ENCODE assay signal across 9 cellular contexts in genomic region chr10:26481914-26482550, GRCh38. TPM values are rescaled to one million over a fixed set of nuclear protein-coding genes. Genes with fewer than 3 reads are reported as not detected.
A peak's percentile ranks its signal among the peaks of the same experiment; 100 is the strongest.
DNase-seq lines count a peak whose midpoint lies in the region; ATAC-seq and TF ChIP-seq lines count a peak whose summit lies in the region.
"Had no signal": no experiment of that assay in that cellular context is flagged by ENCODE, and none has a peak within 500 bp of the region (broad histone marks: within the 10 kb centered on the region; RNA-seq: fewer than 3 reads in every experiment).

No MANE protein-coding gene starts in this region.

- CTCF ChIA-PET in activated CD4-positive, alpha-beta memory T cell treated with anti-CD3 and anti-CD28 coated beads, Interleukin-2, amount 10 ng/mL, durations not matched to agents 7 days and 5 days (lab: Charles Lee), result interaction anchor here (1.4 kb wide), 1 partner anchor 147 kb away, joined by 3 read pairs; no protein-coding TSS in a partner anchor

- H3K4me3 Mint-ChIP-seq in activated CD4-positive, alpha-beta memory T cell treated with anti-CD3 and anti-CD28 coated beads, Interleukin-2, amount 10 ng/mL, durations not matched to agents 7 days and 5 days, result peak overlapping the region; percentile 49

- H3K4me1 ChIP-seq in BE2C, result no peaks in the 10 kb centered on the region

- no peaks in the 10 kb centered on the region for H3K9me3 ChIP-seq in BE2C

- TF ChIP-seq CTCF in BE2C (IDR thresholded peaks at IDR 0.05; ENCODE audit: low read depth, low read length), result no peak

- ATAC-seq in HG03432 (IDR thresholded peaks at IDR 0.05; ENCODE audit: unreplicated experiment), result peak; percentile 54
- ATAC-seq: K562 had no signal

- H3K27ac Mint-ChIP-seq in activated CD4-positive, alpha-beta memory T cell treated with anti-CD3 and anti-CD28 coated beads, Interleukin-2, amount 10 ng/mL, durations not matched to agents 7 days and 5 days, result peak overlapping the region; percentile 90

- no peaks in the 10 kb centered on the region for H3K27me3 Mint-ChIP-seq in activated CD4-positive, alpha-beta memory T cell treated with anti-CD3 and anti-CD28 coated beads, Interleukin-2, amount 10 ng/mL, durations not matched to agents 7 days and 5 days

- no peaks in the 10 kb centered on the region for H3K36me3 ChIP-seq in BE2C

- H3K36me3 Mint-ChIP-seq in activated CD4-positive, alpha-beta memory T cell treated with anti-CD3 and anti-CD28 coated beads, Interleukin-2, amount 10 ng/mL, durations not matched to agents 7 days and 5 days (ENCODE audit: low read depth), result peaks cover 36% of the 10 kb centered on the region

- intact Hi-C loops in cardiac septum (cut with DNase I), result no loop called here

- H3K27me3 ChIP-seq in BE2C, result no peaks in the 10 kb centered on the region

- no peaks in the 10 kb centered on the region for H3K9me3 Mint-ChIP-seq in activated CD4-positive, alpha-beta memory T cell treated with anti-CD3 and anti-CD28 coated beads, Interleukin-2, amount 10 ng/mL, durations not matched to agents 7 days and 5 days

- no peak overlapping the region for H3K4me3 ChIP-seq in BE2C (ENCODE audit: low read depth, low read length)
- H3K4me3 ChIP-seq: K562 had no signal

- peak in 5 of 6 experiments; percentile 34 to 85 (median 82) for DNase-seq in stimulated activated naive CD4-positive, alpha-beta T cell (lab: John Stamatoyannopoulos, UW)
- DNase-seq in stimulated activated naive CD4-positive, alpha-beta T cell treated with Interleukin-2 at 50 U/mL for 16 hours (lab: John Stamatoyannopoulos, UW), result no peak
- DNase-seq in activated CD4-positive, alpha-beta memory T cell treated with anti-CD3 and anti-CD28 coated beads, Interleukin-2, amount 10 ng/mL, durations not matched to agents 7 days and 5 days, result peak; percentile 51
- DNase-seq in BE2C (no peak), GOT3 (lab: John Stamatoyannopoulos, UW) (no peak), ecto neural progenitor cell (ENCODE audit: low spot score) (no peak), cardiac septum (ENCODE audit: low spot score) (no peak)

- POLR2A ChIA-PET in activated CD4-positive, alpha-beta memory T cell treated with anti-CD3 and anti-CD28 coated beads, Interleukin-2, amount 10 ng/mL, durations not matched to agents 7 days and 5 days (lab: Charles Lee), result interaction anchor here (0.8 to 5.3 kb wide), 6 partner anchors 11 to 43 kb away, joined by 3 to 57 read pairs (median 5); partner anchors contain the start of gene APBB1IP

- H3K4me1 Mint-ChIP-seq in activated CD4-positive, alpha-beta memory T cell treated with anti-CD3 and anti-CD28 coated beads, Interleukin-2, amount 10 ng/mL, durations not matched to agents 7 days and 5 days, result peaks cover 76% of the 10 kb centered on the region

RNA-seq across cellular contexts. Expression of gene APBB1IP, which starts 43.9 kb away (rescaled TPM):
- 10 to 100 TPM; 80.9 to 82.2 TPM for total RNA-seq in activated CD4-positive, alpha-beta memory T cell treated with anti-CD3 and anti-CD28 coated beads, Interleukin-2, amount 10 ng/mL, durations not matched to agents 7 days and 5 days
- polyA plus RNA-seq in BE2C (2012; ENCODE audit: insufficient read depth, insufficient read length, low read depth), result not detected
- 2.5 TPM for total RNA-seq in cardiac septum

Comparison
In these comparisons a context has a peak if more than half of its experiments do, and no peak if none do; other contexts are left out.
1. DNase-seq: peak in stimulated activated naive CD4-positive, alpha-beta T cell (5 of 6) and activated CD4-positive, alpha-beta memory T cell treated with anti-CD3 and anti-CD28 coated beads, Interleukin-2, amount 10 ng/mL, durations not matched to agents 7 days and 5 days (single experiment); none in stimulated activated naive CD4-positive, alpha-beta T cell treated with Interleukin-2 at 50 U/mL for 16 hours (single experiment), BE2C (single experiment), GOT3 (single experiment), ecto neural progenitor cell (single experiment) and cardiac septum (single experiment).
2. RNA of gene APBB1IP, which starts 43.9 kb away (total RNA-seq): 80.9 to 82.2 TPM in activated CD4-positive, alpha-beta memory T cell treated with anti-CD3 and anti-CD28 coated beads, Interleukin-2, amount 10 ng/mL, durations not matched to agents 7 days and 5 days; 2.5 TPM in cardiac septum (single experiment); every median in the first group is over 10 times any median in the second.